In genomic region chr6:17482711-17483110, GRCh38 we compare ENCODE assay signal across 16 cellular contexts.
"Had no signal": no experiment of that assay in that cellular context is flagged by ENCODE, and none has a peak within 500 bp of the region (broad histone marks: within the 10 kb centered on the region; RNA-seq: fewer than 3 reads in every experiment).

No MANE protein-coding gene starts in this region.

- H3K27ac ChIP-seq: adrenal gland, ascending aorta, coronary artery, left lung, thyroid gland, WERI-Rb-1 had no signal

- H3K4me1 ChIP-seq: adrenal gland, ascending aorta, left lung, thyroid gland had no signal

- H3K36me3 ChIP-seq: adrenal gland, ascending aorta, left lung, thyroid gland, WERI-Rb-1 had no signal

- H3K9me3 ChIP-seq: adrenal gland, ascending aorta, left lung, thyroid gland had no signal

- H3K27me3 ChIP-seq: adrenal gland, ascending aorta, left lung, thyroid gland had no signal

- ATAC-seq: activated T-helper 17 cell treated with anti-CD3 and anti-CD28 coated beads, Interleukin-2, amount 50 U/mL, for 72 hours; left lung; naive thymus-derived CD8-positive, alpha-beta T cell; stimulated activated naive CD8-positive, alpha-beta T cell treated with anti-CD3 and anti-CD28 coated beads, Interleukin-15, Interleukin-2, amounts not matched to agents 100 U/mL and 50 U/mL, for 24 hours had no signal

- H3K4me3 ChIP-seq: adrenal gland, ascending aorta, coronary artery, left lung, thyroid gland had no signal

- DNase-seq: activated CD4-positive, alpha-beta T cell treated with anti-CD3 and anti-CD28 coated beads for 1 hour; activated naive CD4-positive, alpha-beta T cell; activated T-cell treated with anti-CD3 and anti-CD28 coated beads, Interleukin-2, amount 50 U/mL, for 24 hours; adrenal gland; endodermal cell; left lung; mammary epithelial cell; naive thymus-derived CD8-positive, alpha-beta T cell; stimulated activated CD4-positive, alpha-beta T cell treated with anti-CD3 and anti-CD28 coated beads, Interleukin-4, amount 100 ng/mL, for 24 hours; stimulated activated naive CD8-positive, alpha-beta T cell treated with anti-CD3 and anti-CD28 coated beads, Interleukin-15, Interleukin-2, amounts not matched to agents 100 U/mL and 50 U/mL, for 24 hours; T-helper 1 cell; thyroid gland; WERI-Rb-1 had no signal
